ENCODE assay signal across 1 cellular context in genomic region chr5:42981015-42981414, GRCh38. TPM values are rescaled to one million over a fixed set of nuclear protein-coding genes. Genes with fewer than 3 reads are reported as not detected.
"Had no signal": no experiment of that assay in that cellular context is flagged by ENCODE, and none has a peak within 500 bp of the region (broad histone marks: within the 10 kb centered on the region; RNA-seq: fewer than 3 reads in every experiment).

No MANE protein-coding gene starts in this region.

RNA-seq across cellular contexts. Expression of gene ANXA2R, which starts 59.1 kb away (rescaled TPM):
- polyA plus RNA-seq: GM23338 had no signal
